Comparison of ENCODE assay signal across 23 cellular contexts in genomic region chr2:231196592-231196991, GRCh38. TPM values are rescaled to one million over a fixed set of nuclear protein-coding genes. Genes with fewer than 3 reads are reported as not detected.
A peak's percentile ranks its signal among the peaks of the same experiment; 100 is the strongest.
DNase-seq lines count a peak whose midpoint lies in the region; ATAC-seq and TF ChIP-seq lines count a peak whose summit lies in the region.
"Had no signal": no experiment of that assay in that cellular context is flagged by ENCODE, and none has a peak within 500 bp of the region (broad histone marks: within the 10 kb centered on the region; RNA-seq: fewer than 3 reads in every experiment).

No MANE protein-coding gene starts in this region.

- peaks cover 3% of the 10 kb centered on the region for H3K27me3 Mint-ChIP-seq in activated naive CD4-positive, alpha-beta T cell treated with anti-CD3 and anti-CD28 coated beads, Interleukin-2, amount 50 U/mL, for 24 hours
- H3K27me3 Mint-ChIP-seq in T-helper 17 cell (peaks cover 43% of the 10 kb centered on the region), memory B cell (peaks cover 2% of the 10 kb centered on the region)
- peaks cover under 1% of the 10 kb centered on the region for H3K27me3 Mint-ChIP-seq in activated CD8-positive, alpha-beta T cell treated with anti-CD3 and anti-CD28 coated beads for 36 hours

- CTCF ChIA-PET in activated CD8-positive, alpha-beta T cell treated with anti-CD3 and anti-CD28 coated beads for 36 hours (lab: Charles Lee): interaction anchor here (0.7 kb wide), 1 partner anchor 36 kb away, joined by 3 read pairs; no protein-coding TSS in a partner anchor

- H3K4me3 Mint-ChIP-seq in activated naive CD4-positive, alpha-beta T cell treated with anti-CD3 and anti-CD28 coated beads, Interleukin-2, amount 50 U/mL, for 24 hours: peak overlapping the region; percentile 55
- peak overlapping the region; percentile 63 for H3K4me3 Mint-ChIP-seq in T-helper 17 cell
- H3K4me3 Mint-ChIP-seq in memory B cell: peak overlapping the region; percentile 32
- H3K4me3 Mint-ChIP-seq in stimulated activated effector memory CD8-positive, alpha-beta T cell treated with anti-CD3 and anti-CD28 coated beads, Interleukin-12 subunit alpha, Interleukin-12 subunit beta, amount 100 ng/mL, for 72 hours: peak overlapping the region; percentile 4
- no peak overlapping the region for H3K4me3 Mint-ChIP-seq in activated CD8-positive, alpha-beta T cell treated with anti-CD3 and anti-CD28 coated beads for 36 hours

- H3K9me3 ChIP-seq in T-helper 17 cell (ENCODE audit: control insufficient read depth, low read length, poor library complexity, severe bottlenecking): no peaks in the 10 kb centered on the region
- H3K9me3 ChIP-seq: breast epithelium, gastroesophageal sphincter, lower lobe of right lung, sigmoid colon had no signal

- peaks cover 12% of the 10 kb centered on the region for H3K4me1 Mint-ChIP-seq in activated naive CD4-positive, alpha-beta T cell treated with anti-CD3 and anti-CD28 coated beads, Interleukin-2, amount 50 U/mL, for 24 hours
- H3K4me1 Mint-ChIP-seq in T-helper 17 cell: peaks cover 14% of the 10 kb centered on the region
- H3K4me1 Mint-ChIP-seq in memory B cell: peaks cover 2% of the 10 kb centered on the region
- peaks cover 23% of the 10 kb centered on the region for H3K4me1 Mint-ChIP-seq in stimulated activated effector memory CD8-positive, alpha-beta T cell treated with anti-CD3 and anti-CD28 coated beads, Interleukin-12 subunit alpha, Interleukin-12 subunit beta, amount 100 ng/mL, for 72 hours
- H3K4me1 Mint-ChIP-seq in activated CD8-positive, alpha-beta T cell treated with anti-CD3 and anti-CD28 coated beads for 36 hours (ENCODE audit: low read depth): peaks cover 13% of the 10 kb centered on the region

- no peak overlapping the region for H3K27ac Mint-ChIP-seq in activated naive CD4-positive, alpha-beta T cell treated with anti-CD3 and anti-CD28 coated beads, Interleukin-2, amount 50 U/mL, for 24 hours
- H3K27ac Mint-ChIP-seq in T-helper 17 cell: no peak overlapping the region
- no peak overlapping the region for H3K27ac Mint-ChIP-seq in memory B cell
- H3K27ac Mint-ChIP-seq in stimulated activated effector memory CD8-positive, alpha-beta T cell treated with anti-CD3 and anti-CD28 coated beads, Interleukin-12 subunit alpha, Interleukin-12 subunit beta, amount 100 ng/mL, for 72 hours: no peak overlapping the region
- H3K27ac Mint-ChIP-seq in activated CD8-positive, alpha-beta T cell treated with anti-CD3 and anti-CD28 coated beads for 36 hours: no peak overlapping the region
- H3K27ac Mint-ChIP-seq: endodermal cell had no signal

- intact Hi-C loops in activated CD8-positive, alpha-beta T cell treated with anti-CD3 and anti-CD28 coated beads for 36 hours (cut with micrococcal nuclease): no loop called here

- no peak for DNase-seq in activated naive CD4-positive, alpha-beta T cell treated with Interleukin-2 at 50 U/mL for 16 hours
- DNase-seq in T-helper 17 cell: no peak
- no peak for DNase-seq in memory B cell (ENCODE audit: low spot score in 2 of 2)
- no peak for DNase-seq in stimulated activated effector memory CD8-positive, alpha-beta T cell treated with anti-CD3 and anti-CD28 coated beads, Interleukin-12 subunit alpha, Interleukin-12 subunit beta, amount 100 ng/mL, for 72 hours (ENCODE audit: low spot score in 2 of 2)
- DNase-seq in activated CD4-positive, alpha-beta T cell treated with anti-CD3 and anti-CD28 coated beads, Interleukin-2, amount 50 U/mL, for 4 hours: no peak
- no peak for DNase-seq in HPDE6-E6E7 (ENCODE audit: extremely low spot score)
- DNase-seq in activated CD8-positive, alpha-beta T cell treated with anti-CD3 and anti-CD28 coated beads for 36 hours: no peak
- DNase-seq: cortex of kidney; endodermal cell; islet precursor cell; lower lobe of right lung; MM.1S; NCI-H1436 treated with DMSO at 0.1 percent for 48 hours; NCI-H69; stimulated activated CD4-positive, alpha-beta T cell treated with anti-CD3 and anti-CD28 coated beads, Interleukin-15, amount 100 ng/mL, for 24 hours; substantia nigra; T1000 had no signal

- TF ChIP-seq CTCF in activated CD8-positive, alpha-beta T cell treated with anti-CD3 and anti-CD28 coated beads for 36 hours (IDR thresholded peaks at IDR 0.05): no peak

- no peaks in the 10 kb centered on the region for H3K9me3 Mint-ChIP-seq in activated naive CD4-positive, alpha-beta T cell treated with anti-CD3 and anti-CD28 coated beads, Interleukin-2, amount 50 U/mL, for 24 hours
- H3K9me3 Mint-ChIP-seq in memory B cell: no peaks in the 10 kb centered on the region
- no peaks in the 10 kb centered on the region for H3K9me3 Mint-ChIP-seq in stimulated activated effector memory CD8-positive, alpha-beta T cell treated with anti-CD3 and anti-CD28 coated beads, Interleukin-12 subunit alpha, Interleukin-12 subunit beta, amount 100 ng/mL, for 72 hours
- H3K9me3 Mint-ChIP-seq in activated CD8-positive, alpha-beta T cell treated with anti-CD3 and anti-CD28 coated beads for 36 hours: no peaks in the 10 kb centered on the region

- no peaks in the 10 kb centered on the region for H3K36me3 Mint-ChIP-seq in activated naive CD4-positive, alpha-beta T cell treated with anti-CD3 and anti-CD28 coated beads, Interleukin-2, amount 50 U/mL, for 24 hours
- H3K36me3 Mint-ChIP-seq in T-helper 17 cell (ENCODE audit: low read depth) (no peaks in the 10 kb centered on the region), memory B cell (no peaks in the 10 kb centered on the region)
- no peaks in the 10 kb centered on the region for H3K36me3 Mint-ChIP-seq in stimulated activated effector memory CD8-positive, alpha-beta T cell treated with anti-CD3 and anti-CD28 coated beads, Interleukin-12 subunit alpha, Interleukin-12 subunit beta, amount 100 ng/mL, for 72 hours
- H3K36me3 Mint-ChIP-seq in activated CD8-positive, alpha-beta T cell treated with anti-CD3 and anti-CD28 coated beads for 36 hours (ENCODE audit: low read depth): no peaks in the 10 kb centered on the region

- ATAC-seq in T-helper 17 cell (no peak), memory B cell (ENCODE audit: low read depth) (no peak)
- no peak for ATAC-seq in stimulated activated effector memory CD8-positive, alpha-beta T cell treated with anti-CD3 and anti-CD28 coated beads, Interleukin-12 subunit alpha, Interleukin-12 subunit beta, amount 100 ng/mL, for 72 hours
- ATAC-seq in activated CD8-positive, alpha-beta T cell treated with anti-CD3 and anti-CD28 coated beads for 36 hours: no peak
- ATAC-seq: activated CD4-positive, CD25-positive, alpha-beta regulatory T cell treated with anti-CD3 and anti-CD28 coated beads, Interleukin-2, amount 50 U/mL, for 24 hours; gastroesophageal sphincter; K562; lower lobe of right lung had no signal

- POLR2A ChIA-PET in activated CD8-positive, alpha-beta T cell treated with anti-CD3 and anti-CD28 coated beads for 36 hours (lab: Charles Lee): interaction anchor here (0.9 kb wide), 1 partner anchor 197 kb away, joined by 3 read pairs; no protein-coding TSS in a partner anchor

RNA-seq across cellular contexts. Expression of gene ARMC9, which starts 1.8 kb away (rescaled TPM):
- under 1 TPM; 0.37 to 0.73 TPM for total RNA-seq in T-helper 17 cell
- total RNA-seq in activated CD8-positive, alpha-beta T cell treated with anti-CD3 and anti-CD28 coated beads for 36 hours: 1 to 10 TPM; 2.0 to 2.2 TPM
